21 cellular contexts compared by ENCODE assay signal in genomic region chr5:108278285-108279240, GRCh38.
DNase-seq lines count a peak whose midpoint lies in the region; ATAC-seq lines count a peak whose summit lies in the region.
"Had no signal": no experiment of that assay in that cellular context is flagged by ENCODE, and none has a peak within 500 bp of the region (broad histone marks: within the 10 kb centered on the region; RNA-seq: fewer than 3 reads in every experiment).

No MANE protein-coding gene starts in this region.

- peak; percentile 73 for ATAC-seq in left lobe of liver
- ATAC-seq: activated naive CD8-positive, alpha-beta T cell treated with anti-CD3 and anti-CD28 coated beads, Interleukin-2, amount 50 U/mL, for 24 hours had no signal

- DNase-seq in D341Med (ENCODE audit: low spot score), result peak; percentile 6
- peak; percentile 4 for DNase-seq in Jurkat, Clone E6-1 (ENCODE audit: low read depth, low spot score)
- DNase-seq in cerebellum (ENCODE audit: low spot score), result peak; percentile 3
- no peak for DNase-seq in left lobe of liver (ENCODE audit: low spot score)
- no peak for DNase-seq in NCI-H446 (lab: John Stamatoyannopoulos, UW)
- no peak for DNase-seq in T-helper 9 cell
- DNase-seq in stimulated activated CD4-positive, alpha-beta T cell treated with anti-CD3 and anti-CD28 coated beads, Interleukin-4, amount 100 ng/mL, for 4 hours, result no peak
- no peak for DNase-seq in GOT3 (lab: John Stamatoyannopoulos, UW)
- DNase-seq: activated CD4-positive, alpha-beta T cell treated with anti-CD3 and anti-CD28 coated beads, Interleukin-2, amount 10 ng/mL, durations not matched to agents 7 days and 5 days; activated naive CD8-positive, alpha-beta T cell treated with anti-CD3 and anti-CD28 coated beads, Interleukin-2, amount 50 U/mL, for 24 hours; activated T-cell treated with anti-CD3 and anti-CD28 coated beads, Interleukin-2, amount 50 U/mL, for 24 hours; AML-193; central memory CD4-positive, alpha-beta T cell; mesenchymal stem cell; MM.1S; NCI-H2107; NCI-H82; SHP77 treated with DMSO at 0.1 percent for 48 hours; stimulated activated CD4-positive, alpha-beta T cell treated with anti-CD3 and anti-CD28 coated beads, Interleukin-1b, Interleukin-23, amount 100 ng/mL, for 48 hours; T1000; testis had no signal

- no peak overlapping the region for H3K4me3 ChIP-seq in Jurkat, Clone E6-1 (ENCODE audit: low read length)
- H3K4me3 ChIP-seq: testis had no signal

Comparison
In these comparisons a context has a peak if more than half of its experiments do, and no peak if none do; other contexts are left out.
1. DNase-seq: peak in D341Med (single experiment), Jurkat, Clone E6-1 (single experiment) and cerebellum (single experiment); none in left lobe of liver (single experiment), NCI-H446 (0 of 2), T-helper 9 cell (single experiment), stimulated activated CD4-positive, alpha-beta T cell treated with anti-CD3 and anti-CD28 coated beads, Interleukin-4, amount 100 ng/mL, for 4 hours (0 of 2) and GOT3 (single experiment).